Comparison of ENCODE assay signal across 11 cellular contexts in the genomic region with DNA sequence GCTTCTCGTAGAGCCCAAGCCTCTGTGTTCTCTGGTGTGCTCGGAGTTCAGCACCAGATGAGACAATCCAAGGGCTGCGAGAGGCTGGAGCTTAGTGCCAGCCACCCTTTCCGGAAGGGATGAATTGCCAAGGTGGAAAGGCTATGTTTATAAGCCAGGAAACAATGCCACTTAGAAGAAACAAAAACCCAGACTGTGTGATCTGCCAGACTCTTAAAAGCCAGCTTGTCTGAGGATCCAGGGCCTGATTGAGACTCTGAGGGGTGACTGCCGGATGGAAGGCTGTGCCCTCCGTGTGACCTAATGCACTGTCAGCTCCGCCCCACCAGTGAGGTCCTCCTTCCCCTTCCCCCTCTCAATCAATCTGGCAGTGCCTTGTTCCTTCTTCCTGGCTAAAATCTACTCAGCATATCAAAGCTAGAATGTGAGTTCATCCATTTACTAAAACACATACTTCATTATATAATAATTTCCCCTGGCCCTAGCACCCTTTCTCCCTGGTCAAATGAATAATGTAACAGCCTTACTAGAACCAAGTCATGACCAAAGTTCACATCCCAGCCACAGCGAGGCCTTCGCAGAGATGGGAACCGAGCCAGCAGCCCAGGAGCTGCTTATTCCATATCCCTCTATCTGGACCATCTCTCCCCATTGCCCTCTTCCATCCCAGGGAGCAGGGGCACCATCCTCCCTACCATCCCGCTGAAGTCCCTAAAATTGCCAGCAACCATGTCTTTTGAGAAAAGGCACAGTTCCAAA. TPM values are rescaled to one million over a fixed set of nuclear protein-coding genes. Genes with fewer than 3 reads are reported as not detected.
DNase-seq lines count a peak whose midpoint lies in the region; ATAC-seq and TF ChIP-seq lines count a peak whose summit lies in the region.
"Had no signal": no experiment of that assay in that cellular context is flagged by ENCODE, and none has a peak within 500 bp of the region (broad histone marks: within the 10 kb centered on the region; RNA-seq: fewer than 3 reads in every experiment).

No MANE protein-coding gene starts in this region.

- intact Hi-C loops in colonic mucosa (cut with DNase I), result no loop called here

- H3K4me3 ChIP-seq in colonic mucosa, result no peak overlapping the region
- no peak overlapping the region for H3K4me3 ChIP-seq in mucosa of stomach (ENCODE audit: low read length)
- no peak overlapping the region for H3K4me3 ChIP-seq in osteoblast (ENCODE audit: insufficient read depth, low read length)

- H3K27me3 ChIP-seq in colonic mucosa (no peaks in the 10 kb centered on the region), mucosa of stomach (ENCODE audit: control insufficient read depth, insufficient read depth, low read length) (no peaks in the 10 kb centered on the region), osteoblast (ENCODE audit: insufficient read depth, low read length) (peaks cover 5% of the 10 kb centered on the region)

- ATAC-seq in HG02642 (IDR thresholded peaks at IDR 0.05; ENCODE audit: poor library complexity, unreplicated experiment), result no peak

- no peaks in the 10 kb centered on the region for H3K4me1 ChIP-seq in colonic mucosa
- peaks cover 24% of the 10 kb centered on the region for H3K4me1 ChIP-seq in mucosa of stomach (ENCODE audit: control insufficient read depth, insufficient read depth, low read length)
- peaks cover 2% of the 10 kb centered on the region for H3K4me1 ChIP-seq in osteoblast (ENCODE audit: insufficient read depth, low read length)

- no peak overlapping the region for H3K4me2 ChIP-seq in osteoblast (ENCODE audit: insufficient read depth, low read length)

- H2AFZ ChIP-seq in osteoblast (ENCODE audit: low read length), result no peak overlapping the region

- H3K27ac ChIP-seq in colonic mucosa (no peak overlapping the region), osteoblast (ENCODE audit: low read depth, low read length) (no peak overlapping the region)

- in situ Hi-C loops in KBM-7 (cut with MboI; ENCODE audit: low pct_unique_long_range_greater_than_20kb, low sequenced_read_pairs), result no loop called here

- no peaks in the 10 kb centered on the region for H3K79me2 ChIP-seq in osteoblast (ENCODE audit: insufficient read depth, low read length)

- TF ChIP-seq CTCF in colonic mucosa (IDR thresholded peaks at IDR 0.05) (no peak), osteoblast (IDR thresholded peaks at IDR 0.05; ENCODE audit: extremely low read depth, low read depth, low read length) (no peak)

- H4K20me1 ChIP-seq in osteoblast (ENCODE audit: insufficient read depth, low read length), result no peaks in the 10 kb centered on the region

- H3K9me3 ChIP-seq in colonic mucosa (no peaks in the 10 kb centered on the region), mucosa of stomach (ENCODE audit: control insufficient read depth, low read length) (no peaks in the 10 kb centered on the region), osteoblast (ENCODE audit: low read depth, low read length) (no peaks in the 10 kb centered on the region)

- DNase-seq in Ammon's horn (ENCODE audit: low spot score) (peak; percentile 17), KBM-7 (peak; percentile 27), colonic mucosa (peak; percentile 41), NCI-H2196 treated with DMSO at 0.1 percent for 48 hours (lab: John Stamatoyannopoulos, UW; ENCODE audit: unreplicated experiment) (no peak), NCI-H524 (lab: John Stamatoyannopoulos, UW) (no peak), osteoblast (ENCODE audit: insufficient read length, low spot score, missing footprints) (no peak)
- DNase-seq: activated CD4-positive, alpha-beta T cell treated with anti-CD3 and anti-CD28 coated beads, Interleukin-2, amount 50 U/mL, for 1 hour; amniotic stem cell; NCI-H1417 had no signal

- H3K9ac ChIP-seq in colonic mucosa (ENCODE audit: low read depth in 2 of 2, low read length in 2 of 2) (no peak overlapping the region), mucosa of stomach (ENCODE audit: low read length) (peak overlapping the region; percentile 32)

- H3K36me3 ChIP-seq in colonic mucosa (no peaks in the 10 kb centered on the region), mucosa of stomach (ENCODE audit: control insufficient read depth, insufficient read depth, low read length) (no peaks in the 10 kb centered on the region), osteoblast (ENCODE audit: insufficient read depth, low read length) (no peaks in the 10 kb centered on the region)

RNA-seq across cellular contexts. Expression of a gene that starts 25.5 kb away (rescaled TPM):
- 10 to 100 TPM; 36.3 to 71.5 TPM for total RNA-seq in colonic mucosa
- 24.2 and 30.0 TPM in 2 replicates for total RNA-seq in osteoblast

Comparison
In these comparisons a context has a peak if more than half of its experiments do, and no peak if none do; other contexts are left out.
1. DNase-seq: peak in Ammon's horn (single experiment), KBM-7 (single experiment) and colonic mucosa (single experiment); none in NCI-H2196 treated with DMSO at 0.1 percent for 48 hours (single experiment), NCI-H524 (0 of 2) and osteoblast (single experiment).